10 cellular contexts compared by ENCODE assay signal in genomic region chr12:54262403-54262925, GRCh38. TPM values are rescaled to one million over a fixed set of nuclear protein-coding genes. Genes with fewer than 3 reads are reported as not detected.
DNase-seq lines count a peak whose midpoint lies in the region; ATAC-seq and TF ChIP-seq lines count a peak whose summit lies in the region.
"Had no signal": no experiment of that assay in that cellular context is flagged by ENCODE, and none has a peak within 500 bp of the region (broad histone marks: within the 10 kb centered on the region; RNA-seq: fewer than 3 reads in every experiment).

No MANE protein-coding gene starts in this region.

- no peak overlapping the region for H3K4me3 ChIP-seq in RWPE2 (ENCODE audit: severe bottlenecking)
- H3K4me3 ChIP-seq: SJCRH30, upper lobe of right lung had no signal

- H3K27ac ChIP-seq in RWPE2 (ENCODE audit: poor library complexity, severe bottlenecking) = peak overlapping the region; percentile 90
- H3K27ac ChIP-seq: SJCRH30 had no signal

- no peaks in the 10 kb centered on the region for H3K27me3 ChIP-seq in RWPE2 (ENCODE audit: insufficient read depth, poor library complexity, severe bottlenecking)
- H3K27me3 ChIP-seq: SJCRH30, upper lobe of right lung had no signal

- no peak for TF ChIP-seq CTCF in RWPE2 (IDR thresholded peaks at IDR 0.05; ENCODE audit: poor library complexity, severe bottlenecking)

- peaks cover 48% of the 10 kb centered on the region for H3K4me1 ChIP-seq in RWPE2 (ENCODE audit: insufficient read depth, poor library complexity, severe bottlenecking)

- peak; percentile 57 for ATAC-seq in RWPE2 (ENCODE audit: low read depth)
- no peak for ATAC-seq in HG02588 (IDR thresholded peaks at IDR 0.05; ENCODE audit: unreplicated experiment)
- no peak for ATAC-seq in GM21786 (IDR thresholded peaks at IDR 0.05; ENCODE audit: unreplicated experiment)
- ATAC-seq: upper lobe of right lung had no signal

- no peaks in the 10 kb centered on the region for H3K9me3 ChIP-seq in RWPE2 (ENCODE audit: severe bottlenecking)
- H3K9me3 ChIP-seq: SJCRH30, upper lobe of right lung had no signal

- DNase-seq in NCI-H2171 treated with DMSO at 0.1 percent for 48 hours (lab: John Stamatoyannopoulos, UW) (peak; percentile 24), NCI-H2171 (lab: John Stamatoyannopoulos, UW) (no peak), RWPE2 (ENCODE audit: low spot score) (no peak), fibroblast of peridontal ligament (ENCODE audit: extremely low read depth) (peak; percentile 70), renal cortical epithelial cell (ENCODE audit: low read depth) (peak; percentile 81), activated gamma-delta T cell (lab: John Stamatoyannopoulos, UW) (no peak)
- DNase-seq: SJCRH30, upper lobe of right lung had no signal

- peaks cover 23% of the 10 kb centered on the region for H3K36me3 ChIP-seq in RWPE2 (ENCODE audit: low read depth)
- H3K36me3 ChIP-seq: upper lobe of right lung had no signal

RNA-seq across cellular contexts. Expression of gene CBX5, which starts 17.5 kb away (rescaled TPM):
- total RNA-seq in renal cortical epithelial cell = 35.4 and 97.5 TPM in 2 replicates

RNA-seq across cellular contexts. Expression of gene HNRNPA1, which starts 18.1 kb away (rescaled TPM):
- 324 and 386 TPM in 2 replicates for total RNA-seq in renal cortical epithelial cell

RNA-seq across cellular contexts. Expression of gene NFE2, which starts 38.4 kb away (rescaled TPM):
- 0.45 TPM in 1 of 2 replicates, not detected in the other for total RNA-seq in renal cortical epithelial cell
- total RNA-seq: SJCRH30 had no signal

Comparison
In these comparisons a context has a peak if more than half of its experiments do, and no peak if none do; other contexts are left out.
1. DNase-seq: peak in NCI-H2171 treated with DMSO at 0.1 percent for 48 hours (single experiment), fibroblast of peridontal ligament (single experiment) and renal cortical epithelial cell (single experiment); none in NCI-H2171 (single experiment), RWPE2 (single experiment) and activated gamma-delta T cell (single experiment).